In genomic region chr16:65781363-65781762, GRCh38 we compare ENCODE assay signal across 21 cellular contexts.
A peak's percentile ranks its signal among the peaks of the same experiment; 100 is the strongest.
DNase-seq lines count a peak whose midpoint lies in the region; ATAC-seq, FAIRE-seq and TF ChIP-seq lines count a peak whose summit lies in the region.
"Had no signal": no experiment of that assay in that cellular context is flagged by ENCODE, and none has a peak within 500 bp of the region (broad histone marks: within the 10 kb centered on the region; RNA-seq: fewer than 3 reads in every experiment).

No MANE protein-coding gene starts in this region.

- DNase-seq in GM23248, result peak; percentile 8
- peak; percentile 46 for DNase-seq in astrocyte (ENCODE audit: low read depth)
- DNase-seq in hepatocyte (ENCODE audit: low spot score), result peak; percentile 30
- peak; percentile 62 for DNase-seq in osteocyte (ENCODE audit: extremely low spot score, unreplicated experiment)
- DNase-seq in stimulated activated naive CD4-positive, alpha-beta T cell (lab: John Stamatoyannopoulos, UW), result no peak
- no peak for DNase-seq in MG63
- DNase-seq: BE2C, DMS53, NCI-H1092 treated with DMSO at 0.1 percent for 48 hours, NCI-H146, NCI-H2029, NCI-H345, NCI-H524 treated with DMSO at 0.1 percent for 48 hours, NCI-H82 had no signal

- H3K4me2 ChIP-seq in GM23248 (ENCODE audit: unreplicated experiment) (peak overlapping the region; percentile 2), astrocyte (ENCODE audit: low read length) (peak overlapping the region; percentile 31), hepatocyte (no peak overlapping the region)
- H3K4me2 ChIP-seq: GM23338 had no signal

- peaks cover 22% of the 10 kb centered on the region for H3K4me1 ChIP-seq in GM23248 (ENCODE audit: insufficient read depth)
- peaks cover 20% of the 10 kb centered on the region for H3K4me1 ChIP-seq in astrocyte (ENCODE audit: insufficient read depth, low read length)
- peaks cover 13% of the 10 kb centered on the region for H3K4me1 ChIP-seq in hepatocyte (ENCODE audit: insufficient read depth)
- H3K4me1 ChIP-seq: BE2C had no signal

- H4K20me1 ChIP-seq in GM23248 (ENCODE audit: insufficient read depth), result no peaks in the 10 kb centered on the region
- H4K20me1 ChIP-seq in astrocyte (ENCODE audit: insufficient read depth, low read length), result no peaks in the 10 kb centered on the region
- H4K20me1 ChIP-seq in hepatocyte (ENCODE audit: insufficient read depth, poor library complexity, severe bottlenecking), result no peaks in the 10 kb centered on the region

- no peak overlapping the region for H3K4me3 Mint-ChIP-seq in astrocyte (ENCODE audit: unreplicated experiment)
- H3K4me3 Mint-ChIP-seq in osteocyte (ENCODE audit: unreplicated experiment), result no peak overlapping the region
- H3K4me3 Mint-ChIP-seq: GM23338 had no signal

- H3K9ac ChIP-seq in GM23248, result no peak overlapping the region
- no peak overlapping the region for H3K9ac ChIP-seq in astrocyte (ENCODE audit: low read length)

- no peaks in the 10 kb centered on the region for H3K27me3 ChIP-seq in GM23248 (replicated peaks; ENCODE audit: insufficient read depth)
- no peaks in the 10 kb centered on the region for H3K27me3 ChIP-seq in astrocyte (ENCODE audit: insufficient read depth, low read length)
- no peaks in the 10 kb centered on the region for H3K27me3 ChIP-seq in hepatocyte
- H3K27me3 ChIP-seq in MG63, result no peaks in the 10 kb centered on the region
- H3K27me3 ChIP-seq: BE2C had no signal

- H3K27ac ChIP-seq in GM23248, result no peak overlapping the region
- H3K27ac ChIP-seq in astrocyte (ENCODE audit: low read depth, low read length), result no peak overlapping the region
- peak overlapping the region; percentile 55 for H3K27ac ChIP-seq in hepatocyte

- 89 to 100% methylated on average over 1 of the region's 1 CpG for WGBS in GM23248 (ENCODE audit: low coverage in 1 of 2, low lambda C conversion rate in 2 of 2, missing lambda C conversion rate in 2 of 2), 2 experiments
- 88% methylated on average over 1 of the region's 1 CpG for WGBS in hepatocyte (ENCODE audit: low lambda C conversion rate, missing lambda C conversion rate)

- FAIRE-seq in astrocyte (lab: Jason Lieb, UNC), result no peak
- FAIRE-seq: D721Med, GM12878 had no signal

- H3K9me2 ChIP-seq in GM23248 (ENCODE audit: insufficient read depth) (no peaks in the 10 kb centered on the region), hepatocyte (replicated peaks; ENCODE audit: insufficient read depth) (no peaks in the 10 kb centered on the region)

- H3K9me3 ChIP-seq in GM23248 (ENCODE audit: low read depth) (no peaks in the 10 kb centered on the region), astrocyte (ENCODE audit: insufficient read depth, low read depth, low read length) (no peaks in the 10 kb centered on the region), hepatocyte (ENCODE audit: low read depth) (no peaks in the 10 kb centered on the region), MG63 (no peaks in the 10 kb centered on the region; the same call in 1 of the 2 replicates)
- H3K9me3 ChIP-seq: BE2C had no signal

- H3K79me2 ChIP-seq in GM23248 (ENCODE audit: insufficient read depth) (no peaks in the 10 kb centered on the region), astrocyte (ENCODE audit: insufficient read depth, low read length) (no peaks in the 10 kb centered on the region), hepatocyte (no peaks in the 10 kb centered on the region)

- H3F3A ChIP-seq in GM23248 (ENCODE audit: insufficient read depth), result peaks cover 17% of the 10 kb centered on the region

- H3K4me3 ChIP-seq in GM23248 (no peak overlapping the region), astrocyte (ENCODE audit: insufficient read depth, low read depth, low read length) (no peak overlapping the region), hepatocyte (no peak overlapping the region), MG63 (no peak overlapping the region)
- H3K4me3 ChIP-seq: GM12878, GM23338 had no signal

- H3K27me3 Mint-ChIP-seq in astrocyte (ENCODE audit: low read depth, unreplicated experiment) (peaks cover 24% of the 10 kb centered on the region), osteocyte (ENCODE audit: unreplicated experiment) (peaks cover 10% of the 10 kb centered on the region)

- in situ Hi-C loops in GM23248 (cut with MboI), result no loop called here

- H3K4me1 Mint-ChIP-seq in astrocyte (ENCODE audit: low read depth, unreplicated experiment) (no peaks in the 10 kb centered on the region), osteocyte (ENCODE audit: unreplicated experiment) (peaks cover 28% of the 10 kb centered on the region)
- H3K4me1 Mint-ChIP-seq: GM23338 had no signal

- no peaks in the 10 kb centered on the region for H3K36me3 ChIP-seq in GM23248 (ENCODE audit: low read depth)
- H3K36me3 ChIP-seq in astrocyte (ENCODE audit: insufficient read depth, low read length), result no peaks in the 10 kb centered on the region
- H3K36me3 ChIP-seq in hepatocyte (replicated peaks; ENCODE audit: insufficient read depth, low read depth), result no peaks in the 10 kb centered on the region
- H3K36me3 ChIP-seq in MG63, result no peaks in the 10 kb centered on the region
- H3K36me3 ChIP-seq: BE2C had no signal

- peaks cover 2% of the 10 kb centered on the region for H3K36me3 Mint-ChIP-seq in astrocyte (ENCODE audit: low read depth, unreplicated experiment)
- H3K36me3 Mint-ChIP-seq in osteocyte (ENCODE audit: unreplicated experiment), result no peaks in the 10 kb centered on the region

- no peak for ATAC-seq in GM18867 (IDR thresholded peaks at IDR 0.05; ENCODE audit: unreplicated experiment)
- no peak for ATAC-seq in GM18520 (IDR thresholded peaks at IDR 0.05; ENCODE audit: unreplicated experiment)
- ATAC-seq: GM12878, GM23338, HCT116, Right ventricle myocardium inferior had no signal

- H3K27ac Mint-ChIP-seq in astrocyte (ENCODE audit: unreplicated experiment), result no peak overlapping the region
- no peak overlapping the region for H3K27ac Mint-ChIP-seq in osteocyte (ENCODE audit: unreplicated experiment)
- H3K27ac Mint-ChIP-seq: GM23338 had no signal

- no peak overlapping the region for H2AFZ ChIP-seq in GM23248
- no peak overlapping the region for H2AFZ ChIP-seq in astrocyte (ENCODE audit: low read depth, low read length)
- H2AFZ ChIP-seq in hepatocyte, result no peak overlapping the region
- H2AFZ ChIP-seq: GM23338 had no signal

- peaks cover 15% of the 10 kb centered on the region for H3K9me3 Mint-ChIP-seq in astrocyte (ENCODE audit: unreplicated experiment)
- peaks cover 10% of the 10 kb centered on the region for H3K9me3 Mint-ChIP-seq in osteocyte (ENCODE audit: unreplicated experiment)

- TF ChIP-seq CTCF in astrocyte (IDR thresholded peaks at IDR 0.05; ENCODE audit: insufficient read depth, low read depth, low read length), result no peak
- no peak for TF ChIP-seq CTCF in hepatocyte (IDR thresholded peaks at IDR 0.05; ENCODE audit: poor library complexity)
- no peak for TF ChIP-seq CTCF in osteocyte (IDR thresholded peaks at IDR 0.05)

Comparison
In these comparisons a context has a peak if more than half of its experiments do, and no peak if none do; other contexts are left out.
1. DNase-seq: peak in GM23248 (single experiment), astrocyte (single experiment), hepatocyte (single experiment) and osteocyte (single experiment); none in stimulated activated naive CD4-positive, alpha-beta T cell (0 of 6) and MG63 (single experiment).